In genomic region chr1:206963740-206964139, GRCh38 we compare ENCODE assay signal across 1 cellular context.
TF ChIP-seq lines count a peak whose summit lies in the region.

No MANE protein-coding gene starts in this region.

TF ChIP-seq in HepG2, 621 proteins besides CTCF, POLR2A, EP300 and RAD21:
- TF ChIP-seq KDM3A (CRISPR knock-in tag; IDR thresholded peaks at IDR 0.05; ENCODE audit: low read depth) (no peak), ZNF530 (CRISPR knock-in tag; IDR thresholded peaks at IDR 0.05; ENCODE audit: low read depth) (no peak), PRPF4 (IDR thresholded peaks at IDR 0.05; ENCODE audit: low read depth, low read length, poor library complexity, severe bottlenecking) (no peak), GTF2F1 (IDR thresholded peaks at IDR 0.05; ENCODE audit: low read length) (no peak), FIP1L1 (IDR thresholded peaks at IDR 0.05; ENCODE audit: borderline replicate concordance, insufficient read depth, low read depth, low read length) (no peak), HNRNPUL1 (IDR thresholded peaks at IDR 0.05; ENCODE audit: low read depth, low read length) (no peak), TSC22D2 (CRISPR knock-in tag; IDR thresholded peaks at IDR 0.05; ENCODE audit: borderline replicate concordance) (no peak), ZNF580 (CRISPR knock-in tag; IDR thresholded peaks at IDR 0.05; ENCODE audit: borderline replicate concordance, low read depth) (no peak), IRF9 (CRISPR knock-in tag; IDR thresholded peaks at IDR 0.05; ENCODE audit: borderline replicate concordance) (no peak), EZH2 (conservative IDR thresholded peaks at IDR 0.05; ENCODE audit: low read depth, low read length) (no peak), SP140L (CRISPR knock-in tag; IDR thresholded peaks at IDR 0.05; ENCODE audit: borderline replicate concordance) (no peak), NRL (CRISPR knock-in tag; IDR thresholded peaks at IDR 0.05; ENCODE audit: borderline replicate concordance) (no peak)
